9 cellular contexts compared by ENCODE assay signal in the genomic region with DNA sequence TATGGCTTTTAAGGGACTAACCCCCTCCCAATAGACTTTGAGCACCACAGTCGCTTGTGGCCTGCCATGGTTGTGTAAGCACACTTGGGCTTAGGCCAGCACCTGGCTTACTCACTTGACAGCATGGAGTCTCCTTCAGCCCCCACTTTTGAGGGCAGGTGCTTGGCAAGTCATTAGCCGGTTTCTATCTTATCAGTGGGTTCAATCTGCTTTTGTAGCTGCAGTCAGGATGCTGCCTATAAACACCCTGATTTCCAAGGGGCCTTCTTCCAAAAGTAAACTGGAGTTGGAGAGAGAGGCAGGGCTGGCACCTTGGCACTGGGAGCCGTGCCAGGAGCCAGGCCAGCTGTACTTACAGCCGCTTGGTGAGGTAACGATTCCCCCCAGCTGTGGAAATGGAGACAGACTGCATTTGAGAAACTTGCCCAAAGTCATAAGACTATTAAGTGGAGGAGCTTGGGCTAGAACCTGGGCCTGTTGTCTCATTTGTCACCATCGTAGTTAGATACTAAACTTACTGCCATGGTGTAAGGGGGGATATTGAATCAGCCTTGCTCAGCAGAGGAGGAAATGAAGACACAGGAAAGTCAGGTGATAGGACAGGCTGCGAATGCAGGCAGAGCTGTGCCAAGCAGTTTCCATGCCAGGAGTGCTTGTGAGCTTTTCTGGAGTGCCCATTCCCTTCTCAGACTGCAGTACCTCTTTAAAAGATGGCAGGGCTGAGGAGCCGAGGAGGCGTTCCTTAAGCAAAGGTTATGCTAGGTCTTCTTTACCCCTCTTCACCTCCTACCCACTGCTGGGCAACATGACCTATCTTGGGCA.
DNase-seq lines count a peak whose midpoint lies in the region; ATAC-seq and TF ChIP-seq lines count a peak whose summit lies in the region.
"Had no signal": no experiment of that assay in that cellular context is flagged by ENCODE, and none has a peak within 500 bp of the region (broad histone marks: within the 10 kb centered on the region; RNA-seq: fewer than 3 reads in every experiment).

No MANE protein-coding gene starts in this region.

- no peaks in the 10 kb centered on the region for H3K9me2 ChIP-seq in Loucy (replicated peaks; ENCODE audit: low read depth, low read length)

- no peak for ATAC-seq in T-cell (replicated peaks in 1 of 4)

- no peak overlapping the region for H2BK5ac ChIP-seq in trophoblast cell (ENCODE audit: low read depth, low read length, poor library complexity)

- no peak overlapping the region for H3K4me3 Mint-ChIP-seq in T-cell
- H3K4me3 Mint-ChIP-seq: activated naive CD8-positive, alpha-beta T cell treated with anti-CD3 and anti-CD28 coated beads, Interleukin-2, amount 10 ng/mL, durations not matched to agents 7 days and 5 days had no signal

- H3K4me2 ChIP-seq in Loucy (ENCODE audit: low read depth, low read length, poor library complexity, severe bottlenecking) = peak overlapping the region; percentile 71
- H3K4me2 ChIP-seq in trophoblast cell (ENCODE audit: low read length) = no peak overlapping the region

- H4K20me1 ChIP-seq in Loucy (ENCODE audit: insufficient read depth, low read length, poor library complexity, severe bottlenecking) = no peaks in the 10 kb centered on the region

- H2AFZ ChIP-seq in Loucy (ENCODE audit: low read length) (no peak overlapping the region), trophoblast cell (ENCODE audit: insufficient read depth, low read length, poor library complexity) (no peak overlapping the region)

- H3K36me3 Mint-ChIP-seq in T-cell = peaks cover 14% of the 10 kb centered on the region
- H3K36me3 Mint-ChIP-seq: activated naive CD8-positive, alpha-beta T cell treated with anti-CD3 and anti-CD28 coated beads, Interleukin-2, amount 10 ng/mL, durations not matched to agents 7 days and 5 days had no signal

- H3K27me3 ChIP-seq in Loucy (ENCODE audit: insufficient read depth, low read length, poor library complexity, severe bottlenecking) = no peaks in the 10 kb centered on the region
- H3K27me3 ChIP-seq in trophoblast cell (ENCODE audit: insufficient read depth, low read length) = no peaks in the 10 kb centered on the region
- H3K27me3 ChIP-seq in H7 (ENCODE audit: control insufficient read depth, insufficient read depth, low read length) = no peaks in the 10 kb centered on the region

- H3K9me3 Mint-ChIP-seq in T-cell = no peaks in the 10 kb centered on the region
- H3K9me3 Mint-ChIP-seq: activated naive CD8-positive, alpha-beta T cell treated with anti-CD3 and anti-CD28 coated beads, Interleukin-2, amount 10 ng/mL, durations not matched to agents 7 days and 5 days had no signal

- CTCF ChIA-PET in T-cell (lab: Charles Lee) = interaction anchor here (0.6 to 1.4 kb wide), 4 partner anchors 17 to 91 kb away, joined by 3 to 5 read pairs (median 4); no protein-coding TSS in a partner anchor

- peaks cover 56% of the 10 kb centered on the region for H3K4me1 ChIP-seq in Loucy (ENCODE audit: insufficient read depth, low read length, poor library complexity, severe bottlenecking)
- no peaks in the 10 kb centered on the region for H3K4me1 ChIP-seq in trophoblast cell (ENCODE audit: control insufficient read depth in 1 of 2, insufficient read depth in 2 of 2, low read length in 2 of 2)

- POLR2A ChIA-PET in T-cell (lab: Charles Lee) = no interaction called here

- H3K79me2 ChIP-seq in Loucy (ENCODE audit: insufficient read depth, low read length) = peaks cover 8% of the 10 kb centered on the region; the same call in 1 of the 2 replicates
- H3K79me2 ChIP-seq in trophoblast cell (ENCODE audit: control insufficient read depth, insufficient read depth, low read length, poor library complexity) = no peaks in the 10 kb centered on the region

- H3K4me1 Mint-ChIP-seq in T-cell = peaks cover 56 to 67% (median 64%) of the 10 kb centered on the region in 3 donors

- no peak overlapping the region for H3K18ac ChIP-seq in trophoblast cell (ENCODE audit: low read length)

- no peak overlapping the region for H3K27ac ChIP-seq in trophoblast cell (ENCODE audit: low read depth, low read length)

- H3K4me3 ChIP-seq in Loucy (ENCODE audit: low read length, poor library complexity, severe bottlenecking) (no peak overlapping the region), trophoblast cell (ENCODE audit: low read depth, low read length) (no peak overlapping the region), H7 (ENCODE audit: insufficient read depth, low read depth, low read length) (no peak overlapping the region)

- H4K91ac ChIP-seq in trophoblast cell (ENCODE audit: low read depth, low read length) = no peak overlapping the region

- DNase-seq in COLO668 (lab: John Stamatoyannopoulos, UW; ENCODE audit: unreplicated experiment) = peak; percentile 80
- DNase-seq in T-cell = peak in 1 of 34 experiments; percentile 17
- DNase-seq in lung microvascular endothelial cell (ENCODE audit: low read depth in 2 of 2) = peak; percentile 17 to 33
- no peak for DNase-seq in trophoblast cell
- no peak for DNase-seq in HuH-7.5 (ENCODE audit: low spot score)
- DNase-seq in H7 = no peak
- DNase-seq in SW480 (ENCODE audit: low spot score) = no peak
- DNase-seq: activated naive CD8-positive, alpha-beta T cell treated with anti-CD3 and anti-CD28 coated beads, Interleukin-2, amount 10 ng/mL, durations not matched to agents 7 days and 5 days had no signal

- no peaks in the 10 kb centered on the region for H3K36me3 ChIP-seq in Loucy (ENCODE audit: insufficient read depth, low read length)
- no peaks in the 10 kb centered on the region for H3K36me3 ChIP-seq in trophoblast cell (ENCODE audit: control insufficient read depth in 1 of 2, insufficient read depth in 2 of 2, low read length in 2 of 2)
- 0 out of 2 replicates have a peak, but pooled peaks cover 1% of the 10 kb centered on the region for H3K36me3 ChIP-seq in H7 (replicated peaks; ENCODE audit: control insufficient read depth, insufficient read depth, low read length)

- H4K12ac ChIP-seq in trophoblast cell (ENCODE audit: low read depth, low read length) = no peak overlapping the region

- H3K79me1 ChIP-seq in trophoblast cell (ENCODE audit: low read length) = no peaks in the 10 kb centered on the region

- H3K9ac ChIP-seq in Loucy (ENCODE audit: low read depth, low read length, poor library complexity, severe bottlenecking) (peak overlapping the region; percentile 16), trophoblast cell (ENCODE audit: low read length) (no peak overlapping the region)

- no peak overlapping the region for H2AK5ac ChIP-seq in trophoblast cell (ENCODE audit: low read length)

- H3K9me3 ChIP-seq in Loucy (ENCODE audit: insufficient read depth, low read depth, low read length) = no peaks in the 10 kb centered on the region
- peaks cover 2% of the 10 kb centered on the region for H3K9me3 ChIP-seq in trophoblast cell (ENCODE audit: insufficient read depth, low read depth, low read length)

- H3F3A ChIP-seq in Loucy (ENCODE audit: low read depth) = no peaks in the 10 kb centered on the region

- H3K23ac ChIP-seq in trophoblast cell (ENCODE audit: low read length) = no peak overlapping the region

- no peak overlapping the region for H2BK120ac ChIP-seq in trophoblast cell (ENCODE audit: insufficient read depth, low read length, poor library complexity)

- peak overlapping the region; percentile 78 to 83 for H3K27ac Mint-ChIP-seq in T-cell
- H3K27ac Mint-ChIP-seq: activated naive CD8-positive, alpha-beta T cell treated with anti-CD3 and anti-CD28 coated beads, Interleukin-2, amount 10 ng/mL, durations not matched to agents 7 days and 5 days had no signal

- TF ChIP-seq CTCF in Loucy (conservative IDR thresholded peaks at IDR 0.05; ENCODE audit: low read length) = no peak

- no peak overlapping the region for H3K14ac ChIP-seq in trophoblast cell (ENCODE audit: low read length)

- no peak overlapping the region for H2BK12ac ChIP-seq in trophoblast cell (ENCODE audit: low read length)

- no CpG with 5 or more reads among the region's 9 CpGs for WGBS in trophoblast cell (ENCODE audit: extremely low coverage, insufficient coverage, insufficient read length)

- no peak overlapping the region for H4K8ac ChIP-seq in trophoblast cell (ENCODE audit: low read depth, low read length)

- no peaks in the 10 kb centered on the region for H3K27me3 Mint-ChIP-seq in T-cell
- H3K27me3 Mint-ChIP-seq: activated naive CD8-positive, alpha-beta T cell treated with anti-CD3 and anti-CD28 coated beads, Interleukin-2, amount 10 ng/mL, durations not matched to agents 7 days and 5 days had no signal

- H3K4ac ChIP-seq in trophoblast cell (ENCODE audit: low read depth, low read length) = no peak overlapping the region

Comparison
In these comparisons a context has a peak if more than half of its experiments do, and no peak if none do; other contexts are left out.
1. DNase-seq: peak in COLO668 (single experiment) and lung microvascular endothelial cell (2 of 2); none in trophoblast cell (0 of 2), HuH-7.5 (single experiment), H7 (single experiment) and SW480 (single experiment).